8 cellular contexts compared by ENCODE assay signal in genomic region chr21:37073417-37074194, GRCh38. TPM values are rescaled to one million over a fixed set of nuclear protein-coding genes. Genes with fewer than 3 reads are reported as not detected.
DNase-seq lines count a peak whose midpoint lies in the region; ATAC-seq, FAIRE-seq and TF ChIP-seq lines count a peak whose summit lies in the region.

No MANE protein-coding gene starts in this region.

- H3K4me3 Mint-ChIP-seq in glutamatergic neuron (ENCODE audit: unreplicated experiment) (peak overlapping the region; percentile 97), osteocyte (ENCODE audit: unreplicated experiment) (peak overlapping the region; percentile 85)

- 2% methylated on average over 51 of the region's 69 CpGs; no CpG with 5 or more reads in 1 of the 2 donors for WGBS in transverse colon (ENCODE audit: low coverage in 1 of 2), 2 donors

- DNase-seq in AG10803 (ENCODE audit: low read depth) (peak; percentile 45), RCC 7860 (ENCODE audit: low spot score) (peak; percentile 30), glutamatergic neuron (peak; percentile 57), osteocyte (ENCODE audit: extremely low spot score, unreplicated experiment) (peak; percentile 87), transverse colon (peak; percentile 70)
- peak; percentile 63 for DNase-seq in activated naive CD4-positive, alpha-beta T cell treated with Interleukin-2 at 50 U/mL for 16 hours

- no peak for TF ChIP-seq EP300 in transverse colon (IDR thresholded peaks at IDR 0.05; ENCODE audit: low read depth)

- FAIRE-seq in RCC 7860 (lab: Jason Lieb, UNC), result no peak

- H3K36me3 Mint-ChIP-seq in glutamatergic neuron (ENCODE audit: unreplicated experiment) (peaks cover 4% of the 10 kb centered on the region), osteocyte (ENCODE audit: unreplicated experiment) (peaks cover 14% of the 10 kb centered on the region)

- no peaks in the 10 kb centered on the region for H3K27me3 ChIP-seq in transverse colon

- H3K27me3 Mint-ChIP-seq in glutamatergic neuron (ENCODE audit: unreplicated experiment) (peaks cover 7% of the 10 kb centered on the region), osteocyte (ENCODE audit: unreplicated experiment) (no peaks in the 10 kb centered on the region)

- TF ChIP-seq CTCF in AG10803 (conservative IDR thresholded peaks at IDR 0.05; ENCODE audit: low read length) (no peak; the same call in 1 of the 2 replicates), glutamatergic neuron (IDR thresholded peaks at IDR 0.05; ENCODE audit: partially characterized antibody, unreplicated experiment) (no peak), osteocyte (IDR thresholded peaks at IDR 0.05) (no peak), transverse colon (IDR thresholded peaks at IDR 0.05) (peak in 2 of 5 experiments; percentile 8 to 30)

- TF ChIP-seq POLR2A in transverse colon (IDR thresholded peaks at IDR 0.05), result no peak

- in situ Hi-C loops in transverse colon (cut with MboI; ENCODE audit: low pct_ligation_motif_present in 1 of 4, low pct_unique_long_range_greater_than_20kb in 1 of 4, low sequenced_read_pairs in 3 of 4), result loop anchor here in 1 of 4 donors (10.0 kb wide), 1 partner anchor 89 kb away; no protein-coding TSS in a partner anchor

- peak overlapping the region; percentile 97 to 99 (median 98) for H3K27ac ChIP-seq in transverse colon

- peak; percentile 42 for ATAC-seq in GM18907 (IDR thresholded peaks at IDR 0.05; ENCODE audit: unreplicated experiment)
- peak; percentile 19 for ATAC-seq in HG03139 (IDR thresholded peaks at IDR 0.05; ENCODE audit: unreplicated experiment)

- H3K27ac Mint-ChIP-seq in glutamatergic neuron (ENCODE audit: unreplicated experiment), result peak overlapping the region; percentile 96
- peak overlapping the region; percentile 88 for H3K27ac Mint-ChIP-seq in osteocyte (ENCODE audit: unreplicated experiment)

- H3K36me3 ChIP-seq in transverse colon, result no peaks in the 10 kb centered on the region

- intact Hi-C loops in transverse colon (cut with DNase I; ENCODE audit: low total_unique reads), result loop anchor here (2.0 kb wide), 1 partner anchor 83 kb away; no protein-coding TSS in a partner anchor

- H3K4me1 Mint-ChIP-seq in glutamatergic neuron (ENCODE audit: low read depth, unreplicated experiment) (peaks cover 21% of the 10 kb centered on the region), osteocyte (ENCODE audit: unreplicated experiment) (peaks cover 43% of the 10 kb centered on the region)

- H3K9me3 ChIP-seq in transverse colon, result no peaks in the 10 kb centered on the region

- H3K4me1 ChIP-seq in transverse colon, result peaks cover 14 to 28% (median 24%) of the 10 kb centered on the region in 4 donors

- H3K4me3 ChIP-seq in AG10803 (ENCODE audit: low read length) (peak overlapping the region; percentile 89), transverse colon (peak overlapping the region; percentile 76 to 93 (median 80))

- peaks cover 10% of the 10 kb centered on the region for H3K9me3 Mint-ChIP-seq in glutamatergic neuron (ENCODE audit: unreplicated experiment)
- H3K9me3 Mint-ChIP-seq in osteocyte (ENCODE audit: unreplicated experiment), result peaks cover 1% of the 10 kb centered on the region

RNA-seq across cellular contexts. Expression of gene TTC3, which starts 0.6 kb away (rescaled TPM):
- total RNA-seq in glutamatergic neuron (ENCODE audit: unreplicated experiment), result 235 TPM
- total RNA-seq in osteocyte, result 242 and 252 TPM in 2 replicates
- total RNA-seq in transverse colon, result 100 to 1,000 TPM in 3 of 4 donors, 10 to 100 TPM in 1; 84.0 to 247 (median 146) TPM

RNA-seq across cellular contexts. Expression of gene PIGP, which starts 0.7 kb away (rescaled TPM):
- total RNA-seq in glutamatergic neuron (ENCODE audit: unreplicated experiment), result 17.6 TPM
- total RNA-seq in osteocyte, result 16.0 and 19.7 TPM in 2 replicates
- total RNA-seq in transverse colon, result 10 to 100 TPM in 1 of 4 donors, 1 to 10 TPM in 2, under 1 TPM in 1; 0.80 to 10.2 (median 7.6) TPM

Comparison
In these comparisons a context has a peak if more than half of its experiments do, and no peak if none do; other contexts are left out.
1. Peak in every context shown above with its lines: DNase-seq, ATAC-seq, H3K4me3 ChIP-seq and H3K27ac ChIP-seq.
2. DNase-seq: peak in every context shown above with its lines; median percentile 87 in osteocyte; 70 in transverse colon; 63 in activated naive CD4-positive, alpha-beta T cell treated with Interleukin-2 at 50 U/mL for 16 hours; 57 in glutamatergic neuron; 45 in AG10803; 30 in RCC 7860.